Comparison of ENCODE assay signal across 19 cellular contexts in the genomic region with DNA sequence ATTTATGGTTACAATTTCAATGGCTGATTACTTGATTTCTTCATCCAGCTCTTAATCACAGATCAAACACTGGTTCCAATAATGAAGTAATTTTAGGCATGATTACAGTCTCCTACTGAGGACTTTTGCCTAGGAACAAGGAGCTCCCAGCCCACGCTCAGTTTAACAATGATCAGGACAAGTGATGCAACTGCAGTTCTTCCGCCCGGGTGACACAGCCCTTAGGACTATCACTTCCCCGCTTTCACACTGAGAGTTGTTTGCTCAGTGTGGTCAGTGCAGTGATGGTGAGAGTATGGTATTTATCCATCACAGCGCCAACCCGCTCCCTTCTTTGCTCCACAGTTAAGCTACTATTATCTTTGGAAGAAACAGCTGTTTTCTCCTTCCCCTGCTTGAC.
A peak's percentile ranks its signal among the peaks of the same experiment; 100 is the strongest.
DNase-seq lines count a peak whose midpoint lies in the region; ATAC-seq and TF ChIP-seq lines count a peak whose summit lies in the region.
"Had no signal": no experiment of that assay in that cellular context is flagged by ENCODE, and none has a peak within 500 bp of the region (broad histone marks: within the 10 kb centered on the region; RNA-seq: fewer than 3 reads in every experiment).

No MANE protein-coding gene starts in this region.

- intact Hi-C loops in activated CD4-positive, alpha-beta memory T cell treated with anti-CD3 and anti-CD28 coated beads for 36 hours (cut with micrococcal nuclease): no loop called here
- intact Hi-C loops in dendritic cell treated with granulocyte-macrophage colony-stimulating factor and Interleukin-4, amounts not matched to agents 40 ng/mL and 50 ng/mL, for 4 days (cut with micrococcal nuclease): no loop called here

- H3K27ac ChIP-seq in osteoblast (ENCODE audit: low read depth, low read length): no peak overlapping the region
- H3K27ac ChIP-seq: SJSA1, WERI-Rb-1 had no signal

- H3K36me3 ChIP-seq in osteoblast (ENCODE audit: insufficient read depth, low read length): no peaks in the 10 kb centered on the region
- H3K36me3 ChIP-seq: breast epithelium, SJSA1, WERI-Rb-1 had no signal

- no peaks in the 10 kb centered on the region for H3K36me3 Mint-ChIP-seq in activated CD4-positive, alpha-beta memory T cell treated with anti-CD3 and anti-CD28 coated beads for 36 hours
- no peaks in the 10 kb centered on the region for H3K36me3 Mint-ChIP-seq in activated CD4-positive, alpha-beta memory T cell treated with anti-CD3 and anti-CD28 coated beads, Interleukin-2, amount 10 ng/mL, durations not matched to agents 7 days and 5 days (ENCODE audit: low read depth)
- no peaks in the 10 kb centered on the region for H3K36me3 Mint-ChIP-seq in dendritic cell treated with granulocyte-macrophage colony-stimulating factor and Interleukin-4, amounts not matched to agents 40 ng/mL and 50 ng/mL, for 4 days (ENCODE audit: low read depth)
- no peaks in the 10 kb centered on the region for H3K36me3 Mint-ChIP-seq in activated T-helper 17 cell treated with anti-CD3 and anti-CD28 coated beads, Interleukin-2, amount 50 U/mL, for 72 hours (ENCODE audit: low read depth)
- H3K36me3 Mint-ChIP-seq: immature natural killer cell had no signal

- peak overlapping the region; percentile 34 for H3K4me2 ChIP-seq in osteoblast (ENCODE audit: insufficient read depth, low read length)

- H2AFZ ChIP-seq in osteoblast (ENCODE audit: low read length): no peak overlapping the region

- CTCF ChIA-PET in activated CD4-positive, alpha-beta memory T cell treated with anti-CD3 and anti-CD28 coated beads for 36 hours (lab: Charles Lee): no interaction called here
- CTCF ChIA-PET in activated CD4-positive, alpha-beta memory T cell treated with anti-CD3 and anti-CD28 coated beads, Interleukin-2, amount 10 ng/mL, durations not matched to agents 7 days and 5 days (lab: Charles Lee): no interaction called here

- H3K9me3 ChIP-seq in osteoblast (ENCODE audit: low read depth, low read length): no peaks in the 10 kb centered on the region
- H3K9me3 ChIP-seq: breast epithelium, SJSA1 had no signal

- no peak for DNase-seq in activated CD4-positive, alpha-beta memory T cell treated with anti-CD3 and anti-CD28 coated beads for 36 hours
- no peak for DNase-seq in activated CD4-positive, alpha-beta memory T cell treated with anti-CD3 and anti-CD28 coated beads, Interleukin-2, amount 10 ng/mL, durations not matched to agents 7 days and 5 days
- DNase-seq in HuH-7 (ENCODE audit: low spot score): peak; percentile 12
- DNase-seq in osteoblast (ENCODE audit: insufficient read length, low spot score, missing footprints): peak; percentile 48
- DNase-seq in NCI-H1048 (lab: John Stamatoyannopoulos, UW): no peak
- no peak for DNase-seq in NAMALWA (ENCODE audit: low spot score)
- DNase-seq: activated effector memory CD4-positive, alpha-beta T cell treated with Interleukin-2 at 50 U/mL for 16 hours; C1 segment of cervical spinal cord; immature natural killer cell; NCI-H1694 treated with DMSO at 0.1 percent for 48 hours; NCI-H82; substantia nigra; WERI-Rb-1 had no signal

- no peak for ATAC-seq in activated T-helper 17 cell treated with anti-CD3 and anti-CD28 coated beads, Interleukin-2, amount 50 U/mL, for 72 hours (replicated peaks)

- no peak overlapping the region for H3K4me3 Mint-ChIP-seq in activated CD4-positive, alpha-beta memory T cell treated with anti-CD3 and anti-CD28 coated beads for 36 hours
- no peak overlapping the region for H3K4me3 Mint-ChIP-seq in activated CD4-positive, alpha-beta memory T cell treated with anti-CD3 and anti-CD28 coated beads, Interleukin-2, amount 10 ng/mL, durations not matched to agents 7 days and 5 days
- no peak overlapping the region for H3K4me3 Mint-ChIP-seq in dendritic cell treated with granulocyte-macrophage colony-stimulating factor and Interleukin-4, amounts not matched to agents 40 ng/mL and 50 ng/mL, for 4 days
- no peak overlapping the region for H3K4me3 Mint-ChIP-seq in activated T-helper 17 cell treated with anti-CD3 and anti-CD28 coated beads, Interleukin-2, amount 50 U/mL, for 72 hours
- H3K4me3 Mint-ChIP-seq: neural crest cell; T-helper 1 cell treated with Interleukin-12 subunit alpha and Interleukin-12 subunit beta and Interleukin-4 antibody, amounts not matched to agents 30 μg/mL and 1 μg/mL, for 36 hours had no signal

- POLR2A ChIA-PET in activated CD4-positive, alpha-beta memory T cell treated with anti-CD3 and anti-CD28 coated beads for 36 hours (lab: Charles Lee): no interaction called here
- POLR2A ChIA-PET in activated CD4-positive, alpha-beta memory T cell treated with anti-CD3 and anti-CD28 coated beads, Interleukin-2, amount 10 ng/mL, durations not matched to agents 7 days and 5 days (lab: Charles Lee): no interaction called here

- TF ChIP-seq CTCF in osteoblast (IDR thresholded peaks at IDR 0.05; ENCODE audit: extremely low read depth, low read depth, low read length): no peak

- H3K4me3 ChIP-seq in osteoblast (ENCODE audit: insufficient read depth, low read length): no peak overlapping the region
- H3K4me3 ChIP-seq: breast epithelium, SJSA1 had no signal

- peak overlapping the region; percentile 23 for H3K27ac Mint-ChIP-seq in activated CD4-positive, alpha-beta memory T cell treated with anti-CD3 and anti-CD28 coated beads for 36 hours
- H3K27ac Mint-ChIP-seq in activated CD4-positive, alpha-beta memory T cell treated with anti-CD3 and anti-CD28 coated beads, Interleukin-2, amount 10 ng/mL, durations not matched to agents 7 days and 5 days: no peak overlapping the region
- H3K27ac Mint-ChIP-seq in dendritic cell treated with granulocyte-macrophage colony-stimulating factor and Interleukin-4, amounts not matched to agents 40 ng/mL and 50 ng/mL, for 4 days: peak overlapping the region; percentile 11
- no peak overlapping the region for H3K27ac Mint-ChIP-seq in activated T-helper 17 cell treated with anti-CD3 and anti-CD28 coated beads, Interleukin-2, amount 50 U/mL, for 72 hours
- H3K27ac Mint-ChIP-seq: immature natural killer cell; T-helper 1 cell treated with Interleukin-12 subunit alpha and Interleukin-12 subunit beta and Interleukin-4 antibody, amounts not matched to agents 30 μg/mL and 1 μg/mL, for 36 hours had no signal

- H3K4me1 ChIP-seq in osteoblast (ENCODE audit: insufficient read depth, low read length): peaks cover 4% of the 10 kb centered on the region
- H3K4me1 ChIP-seq: breast epithelium, SJSA1 had no signal

- peaks cover 12% of the 10 kb centered on the region for H3K27me3 ChIP-seq in osteoblast (ENCODE audit: insufficient read depth, low read length)
- H3K27me3 ChIP-seq: SJSA1 had no signal

- H3K27me3 Mint-ChIP-seq in activated CD4-positive, alpha-beta memory T cell treated with anti-CD3 and anti-CD28 coated beads for 36 hours: peaks cover 1% of the 10 kb centered on the region
- peaks cover 2% of the 10 kb centered on the region for H3K27me3 Mint-ChIP-seq in activated CD4-positive, alpha-beta memory T cell treated with anti-CD3 and anti-CD28 coated beads, Interleukin-2, amount 10 ng/mL, durations not matched to agents 7 days and 5 days
- H3K27me3 Mint-ChIP-seq in dendritic cell treated with granulocyte-macrophage colony-stimulating factor and Interleukin-4, amounts not matched to agents 40 ng/mL and 50 ng/mL, for 4 days: peaks cover 6% of the 10 kb centered on the region
- H3K27me3 Mint-ChIP-seq in activated T-helper 17 cell treated with anti-CD3 and anti-CD28 coated beads, Interleukin-2, amount 50 U/mL, for 72 hours: peaks cover 14% of the 10 kb centered on the region

- H3K79me2 ChIP-seq in osteoblast (ENCODE audit: insufficient read depth, low read length): no peaks in the 10 kb centered on the region

- no peaks in the 10 kb centered on the region for H3K9me3 Mint-ChIP-seq in activated CD4-positive, alpha-beta memory T cell treated with anti-CD3 and anti-CD28 coated beads for 36 hours
- H3K9me3 Mint-ChIP-seq in activated CD4-positive, alpha-beta memory T cell treated with anti-CD3 and anti-CD28 coated beads, Interleukin-2, amount 10 ng/mL, durations not matched to agents 7 days and 5 days: no peaks in the 10 kb centered on the region
- no peaks in the 10 kb centered on the region for H3K9me3 Mint-ChIP-seq in dendritic cell treated with granulocyte-macrophage colony-stimulating factor and Interleukin-4, amounts not matched to agents 40 ng/mL and 50 ng/mL, for 4 days
- no peaks in the 10 kb centered on the region for H3K9me3 Mint-ChIP-seq in activated T-helper 17 cell treated with anti-CD3 and anti-CD28 coated beads, Interleukin-2, amount 50 U/mL, for 72 hours
- H3K9me3 Mint-ChIP-seq: immature natural killer cell; neural crest cell; T-helper 1 cell treated with Interleukin-12 subunit alpha and Interleukin-12 subunit beta and Interleukin-4 antibody, amounts not matched to agents 30 μg/mL and 1 μg/mL, for 36 hours had no signal

- H3K4me1 Mint-ChIP-seq in activated CD4-positive, alpha-beta memory T cell treated with anti-CD3 and anti-CD28 coated beads for 36 hours (ENCODE audit: low read depth): no peaks in the 10 kb centered on the region
- no peaks in the 10 kb centered on the region for H3K4me1 Mint-ChIP-seq in activated CD4-positive, alpha-beta memory T cell treated with anti-CD3 and anti-CD28 coated beads, Interleukin-2, amount 10 ng/mL, durations not matched to agents 7 days and 5 days
- peaks cover 37% of the 10 kb centered on the region for H3K4me1 Mint-ChIP-seq in dendritic cell treated with granulocyte-macrophage colony-stimulating factor and Interleukin-4, amounts not matched to agents 40 ng/mL and 50 ng/mL, for 4 days (ENCODE audit: low read depth)
- H3K4me1 Mint-ChIP-seq in activated T-helper 17 cell treated with anti-CD3 and anti-CD28 coated beads, Interleukin-2, amount 50 U/mL, for 72 hours: no peaks in the 10 kb centered on the region

- H4K20me1 ChIP-seq in osteoblast (ENCODE audit: insufficient read depth, low read length): no peaks in the 10 kb centered on the region

Comparison
In these comparisons a context has a peak if more than half of its experiments do, and no peak if none do; other contexts are left out.
1. H3K27ac Mint-ChIP-seq: peak in activated CD4-positive, alpha-beta memory T cell treated with anti-CD3 and anti-CD28 coated beads for 36 hours (single experiment) and dendritic cell treated with granulocyte-macrophage colony-stimulating factor and Interleukin-4, amounts not matched to agents 40 ng/mL and 50 ng/mL, for 4 days (single experiment); none in activated CD4-positive, alpha-beta memory T cell treated with anti-CD3 and anti-CD28 coated beads, Interleukin-2, amount 10 ng/mL, durations not matched to agents 7 days and 5 days (single experiment) and activated T-helper 17 cell treated with anti-CD3 and anti-CD28 coated beads, Interleukin-2, amount 50 U/mL, for 72 hours (single experiment).
2. DNase-seq: peak in HuH-7 (single experiment) and osteoblast (single experiment); none in activated CD4-positive, alpha-beta memory T cell treated with anti-CD3 and anti-CD28 coated beads for 36 hours (single experiment), activated CD4-positive, alpha-beta memory T cell treated with anti-CD3 and anti-CD28 coated beads, Interleukin-2, amount 10 ng/mL, durations not matched to agents 7 days and 5 days (single experiment), NCI-H1048 (single experiment) and NAMALWA (single experiment).